In genomic region chr17:49571764-49572163, GRCh38 we compare ENCODE assay signal across 17 cellular contexts. TPM values are rescaled to one million over a fixed set of nuclear protein-coding genes. Genes with fewer than 3 reads are reported as not detected.
"Had no signal": no experiment of that assay in that cellular context is flagged by ENCODE, and none has a peak within 500 bp of the region (broad histone marks: within the 10 kb centered on the region; RNA-seq: fewer than 3 reads in every experiment).

No MANE protein-coding gene starts in this region.

- H3K4me3 Mint-ChIP-seq: activated naive CD4-positive, alpha-beta T cell treated with anti-CD3 and anti-CD28 coated beads for 36 hours; activated T-helper 1 cell treated with anti-CD3 and anti-CD28 coated beads, Interleukin-12 subunit alpha, Interleukin-12 subunit beta, Interleukin-2, Interleukin-4 antibody, amounts not matched to agents 30 ng/mL and 10 ng/mL and 1 ng/mL, durations not matched to agents 14 hours and 24 hours and 36 hours had no signal

- H3K4me3 ChIP-seq: left ventricle myocardium inferior, ovary, transverse colon had no signal

- H3K27ac Mint-ChIP-seq: activated naive CD4-positive, alpha-beta T cell treated with anti-CD3 and anti-CD28 coated beads for 36 hours; stimulated activated effector memory CD8-positive, alpha-beta T cell treated with anti-CD3 and anti-CD28 coated beads, Interleukin-12 subunit alpha, Interleukin-12 subunit beta, amount 100 ng/mL, for 72 hours; T-helper 2 cell treated with Interferon-gamma antibody and Interleukin-4, amounts not matched to agents 5 μg/mL and 100 μg/mL, for 36 hours had no signal

- H3K9me3 ChIP-seq: left ventricle myocardium inferior, ovary, transverse colon had no signal

- H3K36me3 ChIP-seq: left ventricle myocardium inferior, ovary, transverse colon had no signal

- H3K36me3 Mint-ChIP-seq: stimulated activated effector memory CD8-positive, alpha-beta T cell treated with anti-CD3 and anti-CD28 coated beads, Interleukin-12 subunit alpha, Interleukin-12 subunit beta, amount 100 ng/mL, for 72 hours had no signal

- ATAC-seq: sciatic nerve; SK-N-SH treated with all-trans-retinoic acid at 6 μM for 48 hours; stimulated activated effector memory CD8-positive, alpha-beta T cell treated with anti-CD3 and anti-CD28 coated beads, Interleukin-12 subunit alpha, Interleukin-12 subunit beta, amount 100 ng/mL, for 72 hours had no signal

- DNase-seq: activated CD4-positive, alpha-beta T cell treated with anti-CD3 and anti-CD28 coated beads, Interleukin-2, amount 50 U/mL, for 1 hour; activated naive CD4-positive, alpha-beta T cell treated with anti-CD3 and anti-CD28 coated beads for 36 hours; cortex of kidney; effector CD8-positive, alpha-beta T cell; foreskin fibroblast; glutamatergic neuron; hypothalamus; left ventricle myocardium inferior; mesenchymal stem cell; stimulated activated CD4-positive, alpha-beta T cell treated with anti-CD3 and anti-CD28 coated beads, Interleukin-1b, Interleukin-23, amount 100 ng/mL, for 48 hours; transverse colon had no signal

- H3K27me3 ChIP-seq: ovary had no signal

- H3K27ac ChIP-seq: left ventricle myocardium inferior, ovary had no signal

- H3K9me3 Mint-ChIP-seq: activated naive CD4-positive, alpha-beta T cell treated with anti-CD3 and anti-CD28 coated beads for 36 hours; activated T-helper 1 cell treated with anti-CD3 and anti-CD28 coated beads, Interleukin-12 subunit alpha, Interleukin-12 subunit beta, Interleukin-2, Interleukin-4 antibody, amounts not matched to agents 30 ng/mL and 10 ng/mL and 1 ng/mL, durations not matched to agents 14 hours and 24 hours and 36 hours; stimulated activated effector memory CD8-positive, alpha-beta T cell treated with anti-CD3 and anti-CD28 coated beads, Interleukin-12 subunit alpha, Interleukin-12 subunit beta, amount 100 ng/mL, for 72 hours; T-helper 2 cell treated with Interferon-gamma antibody and Interleukin-4, amounts not matched to agents 5 μg/mL and 100 μg/mL, for 36 hours had no signal

RNA-seq across cellular contexts. Expression of gene NXPH3, which starts 3.9 kb away (rescaled TPM):
- total RNA-seq: activated T-helper 1 cell treated with anti-CD3 and anti-CD28 coated beads, Interleukin-12 subunit alpha, Interleukin-12 subunit beta, Interleukin-2, Interleukin-4 antibody, amounts not matched to agents 30 ng/mL and 10 ng/mL and 1 ng/mL, durations not matched to agents 14 hours and 24 hours and 36 hours had no signal
